ENCODE assay signal across 8 cellular contexts in genomic region chr20:32482251-32483220, GRCh38.
A peak's percentile ranks its signal among the peaks of the same experiment; 100 is the strongest.
DNase-seq lines count a peak whose midpoint lies in the region; ATAC-seq and TF ChIP-seq lines count a peak whose summit lies in the region.

No MANE protein-coding gene starts in this region.

- H3K36me3 ChIP-seq in MM.1S (replicated peaks; ENCODE audit: insufficient read depth, low read length), result no peaks in the 10 kb centered on the region

- H2AFZ ChIP-seq in MM.1S (ENCODE audit: low read length), result 0 out of 2 replicates have a peak overlapping the region, but pooled peaks have one; percentile 19

- H3K27me3 Mint-ChIP-seq in Calu3 (ENCODE audit: unreplicated experiment) (peaks cover 23% of the 10 kb centered on the region), neural crest cell (ENCODE audit: low read depth) (peaks cover 6% of the 10 kb centered on the region)

- BruUV-seq in Calu3 (replicated peaks; lab: Mats Ljungman, UMichigan), result no TSS peak

- H3K4me3 ChIP-seq in MM.1S (ENCODE audit: low read length) (peak overlapping the region; percentile 46; the same call in 1 of the 2 replicates), fibroblast of the aortic adventitia (ENCODE audit: low read depth, low read length) (peak overlapping the region; percentile 72)

- TF ChIP-seq CTCF in Calu3 (IDR thresholded peaks at IDR 0.05; ENCODE audit: unreplicated experiment) (no peak), MM.1S (IDR thresholded peaks at IDR 0.05; ENCODE audit: low read length) (no peak), fibroblast of the aortic adventitia (IDR thresholded peaks at IDR 0.05; ENCODE audit: insufficient read depth, low read length) (no peak), neural crest cell (conservative IDR thresholded peaks at IDR 0.05) (no peak)

- no peaks in the 10 kb centered on the region for H3K9me2 ChIP-seq in MM.1S (replicated peaks; ENCODE audit: insufficient read depth, low read length)

- no peaks in the 10 kb centered on the region for H3K79me2 ChIP-seq in MM.1S (ENCODE audit: low read length)

- no peak for ATAC-seq in HG03108 (IDR thresholded peaks at IDR 0.05; ENCODE audit: unreplicated experiment)

- CTCF ChIA-PET in Calu3 (lab: Charles Lee), result interaction anchor here (0.6 to 0.8 kb wide), 2 partner anchors 31 to 144 kb away, joined by 4 to 5 read pairs; no protein-coding TSS in a partner anchor

- no peak overlapping the region for H3K27ac ChIP-seq in MM.1S (ENCODE audit: low read length)

- H3K4me1 ChIP-seq in MM.1S (ENCODE audit: low read length), result peaks cover 6% of the 10 kb centered on the region; the same call in 1 of the 2 replicates

- H3K9ac ChIP-seq in MM.1S (ENCODE audit: low read length), result no peak overlapping the region

- peaks cover 12% of the 10 kb centered on the region for H3F3A ChIP-seq in MM.1S (ENCODE audit: insufficient read depth, low read length)

- H3K4me3 Mint-ChIP-seq in Calu3 (ENCODE audit: low read depth, unreplicated experiment), result peak overlapping the region; percentile 89
- H3K4me3 Mint-ChIP-seq in neural crest cell, result peak overlapping the region; percentile 91

- intact Hi-C loops in Calu3 (cut with micrococcal nuclease; ENCODE audit: unreplicated experiment), result loop anchor here (10.0 kb wide), 1 partner anchor 148 kb away; no protein-coding TSS in a partner anchor

- no peaks in the 10 kb centered on the region for H3K27me3 ChIP-seq in MM.1S (replicated peaks; ENCODE audit: insufficient read depth, low read length)

- H3K27ac Mint-ChIP-seq in Calu3 (ENCODE audit: unreplicated experiment), result peak overlapping the region; percentile 12
- H3K27ac Mint-ChIP-seq in neural crest cell (ENCODE audit: unreplicated experiment), result no peak overlapping the region

- no peaks in the 10 kb centered on the region for H4K20me1 ChIP-seq in MM.1S (ENCODE audit: insufficient read depth, low read length)

- peak; percentile 52 for DNase-seq in Calu3
- DNase-seq in MM.1S, result no peak
- peak; percentile 50 to 52 for DNase-seq in activated T-cell treated with anti-CD3 and anti-CD28 coated beads, Interleukin-2, amount 50 U/mL, for 48 hours
- no peak for DNase-seq in fibroblast of the aortic adventitia (ENCODE audit: low read depth)
- DNase-seq in neural crest cell (ENCODE audit: low read depth, low spot score), result peak; percentile 43
- no peak for DNase-seq in HPDE6-E6E7 (ENCODE audit: extremely low spot score)
- no peak for DNase-seq in A172 (ENCODE audit: low spot score)

- H3K9me3 Mint-ChIP-seq in Calu3 (ENCODE audit: low read depth, unreplicated experiment) (no peaks in the 10 kb centered on the region), neural crest cell (no peaks in the 10 kb centered on the region)

- peaks cover 47% of the 10 kb centered on the region for H3K36me3 Mint-ChIP-seq in Calu3 (ENCODE audit: insufficient read depth, unreplicated experiment)
- no peaks in the 10 kb centered on the region for H3K36me3 Mint-ChIP-seq in neural crest cell (ENCODE audit: low read depth)

- no peaks in the 10 kb centered on the region for H3K9me3 ChIP-seq in MM.1S (replicated peaks; ENCODE audit: insufficient read depth, low read length)

- peak overlapping the region; percentile 62 for H3K4me2 ChIP-seq in MM.1S (ENCODE audit: low read depth, low read length)

- H3K4me1 Mint-ChIP-seq in Calu3 (ENCODE audit: low read depth, unreplicated experiment) (peaks cover 51% of the 10 kb centered on the region), neural crest cell (peaks cover 59% of the 10 kb centered on the region)

Comparison
In these comparisons a context has a peak if more than half of its experiments do, and no peak if none do; other contexts are left out.
1. DNase-seq: peak in Calu3 (single experiment), activated T-cell treated with anti-CD3 and anti-CD28 coated beads, Interleukin-2, amount 50 U/mL, for 48 hours (2 of 2) and neural crest cell (single experiment); none in MM.1S (single experiment), fibroblast of the aortic adventitia (single experiment), HPDE6-E6E7 (single experiment) and A172 (single experiment).